ENCODE assay signal across 8 cellular contexts in the genomic region with DNA sequence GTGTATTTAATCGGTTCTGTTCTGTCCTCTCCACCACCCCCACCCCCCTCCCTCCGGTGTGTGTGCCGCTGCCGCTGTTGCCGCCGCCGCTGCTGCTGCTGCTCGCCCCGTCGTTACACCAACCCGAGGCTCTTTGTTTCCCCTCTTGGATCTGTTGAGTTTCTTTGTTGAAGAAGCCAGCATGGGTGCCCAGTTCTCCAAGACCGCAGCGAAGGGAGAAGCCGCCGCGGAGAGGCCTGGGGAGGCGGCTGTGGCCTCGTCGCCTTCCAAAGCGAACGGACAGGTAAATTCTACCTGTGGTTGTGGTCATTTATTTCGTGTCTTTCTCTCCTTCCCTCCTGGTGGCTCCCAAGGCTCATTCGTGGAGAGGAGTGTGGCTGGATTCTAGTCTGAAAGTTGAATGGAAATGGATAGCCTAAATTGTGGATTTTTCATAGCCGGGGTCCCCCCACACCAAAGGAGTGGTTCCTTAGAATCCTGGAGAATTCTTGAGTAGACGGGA. TPM values are rescaled to one million over a fixed set of nuclear protein-coding genes. Genes with fewer than 3 reads are reported as not detected.
DNase-seq lines count a peak whose midpoint lies in the region; ATAC-seq and TF ChIP-seq lines count a peak whose summit lies in the region.

No MANE protein-coding gene starts in this region.

- DNase-seq in HK-2 (ENCODE audit: unreplicated experiment) (peak; percentile 47), astrocyte of the spinal cord (ENCODE audit: low read depth, low spot score) (no peak), inferior parietal cortex (ENCODE audit: extremely low spot score) (peak; percentile 46)
- no peak for DNase-seq in stimulated activated CD4-positive, alpha-beta T cell treated with anti-CD3 and anti-CD28 coated beads, Interleukin-2, amount 100 ng/mL, for 24 hours

- no peak for TF ChIP-seq CTCF in C4-2B (conservative IDR thresholded peaks at IDR 0.05)
- no peak for TF ChIP-seq CTCF in astrocyte of the spinal cord (IDR thresholded peaks at IDR 0.05; ENCODE audit: low read depth, low read length)

- H3K27ac ChIP-seq in C4-2B (peak overlapping the region; percentile 100), temporal lobe (ENCODE audit: low read depth, low read length) (peak overlapping the region; percentile 90)

- in situ Hi-C loops in astrocyte of the spinal cord (cut with HindIII; ENCODE audit: low sequenced_read_pairs), result no loop called here

- ATAC-seq in HG03196 (IDR thresholded peaks at IDR 0.05; ENCODE audit: unreplicated experiment), result no peak
- no peak for ATAC-seq in HG02852 (IDR thresholded peaks at IDR 0.05; ENCODE audit: unreplicated experiment)

- H3K4me3 ChIP-seq in astrocyte of the spinal cord (ENCODE audit: low read depth, low read length), result peak overlapping the region; percentile 98

RNA-seq across cellular contexts. Expression of a gene that starts 0.5 kb away (rescaled TPM):
- 269 TPM for total RNA-seq in temporal lobe

Comparison
In these comparisons a context has a peak if more than half of its experiments do, and no peak if none do; other contexts are left out.
1. DNase-seq: peak in HK-2 (single experiment) and inferior parietal cortex (single experiment); none in astrocyte of the spinal cord (single experiment) and stimulated activated CD4-positive, alpha-beta T cell treated with anti-CD3 and anti-CD28 coated beads, Interleukin-2, amount 100 ng/mL, for 24 hours (0 of 2).